19 cellular contexts compared by ENCODE assay signal in the genomic region with DNA sequence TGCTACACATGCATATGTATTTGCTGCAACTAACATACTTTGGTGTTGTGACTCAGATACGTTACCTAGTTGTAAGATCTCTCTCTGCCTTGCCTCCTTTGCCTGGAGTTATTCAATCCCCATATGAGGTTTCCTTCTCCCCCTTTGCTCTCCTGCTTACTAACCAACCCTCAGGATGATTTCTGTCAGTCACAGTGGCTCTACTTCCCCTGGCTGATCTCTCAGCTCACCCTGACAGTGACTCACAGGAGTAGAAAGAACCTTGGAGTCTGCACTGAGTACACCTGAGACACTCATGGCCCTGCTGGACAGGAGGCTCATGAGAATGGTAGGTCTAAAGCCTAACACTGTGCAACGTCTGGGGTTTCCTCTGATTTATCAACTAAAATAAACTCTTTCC.
A peak's percentile ranks its signal among the peaks of the same experiment; 100 is the strongest.
DNase-seq lines count a peak whose midpoint lies in the region; ATAC-seq, FAIRE-seq and TF ChIP-seq lines count a peak whose summit lies in the region.
"Had no signal": no experiment of that assay in that cellular context is flagged by ENCODE, and none has a peak within 500 bp of the region (broad histone marks: within the 10 kb centered on the region; RNA-seq: fewer than 3 reads in every experiment).

No MANE protein-coding gene starts in this region.

- TF ChIP-seq POLR2A in right lobe of liver (IDR thresholded peaks at IDR 0.05): no peak

- H3K27ac ChIP-seq in keratinocyte (ENCODE audit: control insufficient read depth, insufficient read depth, low read length) (no peak overlapping the region), right lobe of liver (no peak overlapping the region)
- H3K27ac ChIP-seq: esophagus muscularis mucosa, left lung, SJSA1, tibial nerve had no signal

- H3K4me3 Mint-ChIP-seq in activated naive CD8-positive, alpha-beta T cell treated with anti-CD3 and anti-CD28 coated beads, Interleukin-2, amount 50 U/mL, for 24 hours: no peak overlapping the region
- H3K4me3 Mint-ChIP-seq: activated CD4-positive, alpha-beta memory T cell treated with anti-CD3 and anti-CD28 coated beads, Interleukin-2, amount 10 ng/mL, durations not matched to agents 7 days and 5 days; CD4-positive, alpha-beta T cell; neural crest cell; stimulated activated naive CD8-positive, alpha-beta T cell treated with anti-CD3 and anti-CD28 coated beads, Interleukin-15, Interleukin-2, amounts not matched to agents 100 ng/mL and 50 ng/mL, for 24 hours; WTC11 had no signal

- no peak for TF ChIP-seq CTCF in keratinocyte (optimal IDR thresholded peaks at IDR 0.05 in 1 of 3, IDR thresholded peaks at IDR 0.05 in 1 of 3, conservative IDR thresholded peaks at IDR 0.05 in 1 of 3; ENCODE audit: extremely low read depth in 1 of 3, insufficient read depth in 2 of 3, low read length in 3 of 3)
- TF ChIP-seq CTCF in right lobe of liver (IDR thresholded peaks at IDR 0.05): no peak

- peak; percentile 36 for ATAC-seq in activated naive CD8-positive, alpha-beta T cell treated with anti-CD3 and anti-CD28 coated beads, Interleukin-2, amount 50 U/mL, for 24 hours
- ATAC-seq in right lobe of liver: no peak
- ATAC-seq in HG03520 (IDR thresholded peaks at IDR 0.05; ENCODE audit: unreplicated experiment): no peak
- ATAC-seq: left lung, WTC11 had no signal

- H3K4me3 ChIP-seq in keratinocyte (ENCODE audit: control insufficient read depth in 2 of 3, extremely low read depth in 1 of 3, insufficient read depth in 2 of 3, low read depth in 1 of 3, low read length in 3 of 3): no peak overlapping the region
- no peak overlapping the region for H3K4me3 ChIP-seq in right lobe of liver
- H3K4me3 ChIP-seq: esophagus muscularis mucosa, HAP-1, left lung, SJSA1, tibial nerve had no signal

- H3K4me2 ChIP-seq in keratinocyte (ENCODE audit: control insufficient read depth, extremely low read depth, insufficient read depth, low read depth, low read length): peak overlapping the region; percentile 50

- no peaks in the 10 kb centered on the region for H3K9me3 Mint-ChIP-seq in activated naive CD8-positive, alpha-beta T cell treated with anti-CD3 and anti-CD28 coated beads, Interleukin-2, amount 50 U/mL, for 24 hours
- H3K9me3 Mint-ChIP-seq: activated CD4-positive, alpha-beta memory T cell treated with anti-CD3 and anti-CD28 coated beads, Interleukin-2, amount 10 ng/mL, durations not matched to agents 7 days and 5 days; CD4-positive, alpha-beta T cell; neural crest cell had no signal

- no peaks in the 10 kb centered on the region for H3K79me2 ChIP-seq in keratinocyte (ENCODE audit: control insufficient read depth, insufficient read depth, low read length)

- dilution Hi-C loops in keratinocyte (cut with MboI; ENCODE audit: extremely low pct_ligation_motif_present, low sequenced_read_pairs): no loop called here

- no peaks in the 10 kb centered on the region for H3K9me3 ChIP-seq in keratinocyte (ENCODE audit: control insufficient read depth, low read depth, low read length)
- H3K9me3 ChIP-seq in right lobe of liver: no peaks in the 10 kb centered on the region
- H3K9me3 ChIP-seq: esophagus muscularis mucosa, HAP-1, left lung, SJSA1 had no signal

- no peaks in the 10 kb centered on the region for H3K36me3 ChIP-seq in keratinocyte (ENCODE audit: control insufficient read depth in 2 of 2, extremely low read depth in 1 of 2, insufficient read depth in 2 of 2, low read length in 2 of 2)
- H3K36me3 ChIP-seq in right lobe of liver: no peaks in the 10 kb centered on the region
- H3K36me3 ChIP-seq: esophagus muscularis mucosa, HAP-1, left lung, SJSA1, tibial nerve had no signal

- no peak overlapping the region for H3K9ac ChIP-seq in keratinocyte (ENCODE audit: control insufficient read depth, extremely low read depth, insufficient read depth, low read length)

- H3K4me1 ChIP-seq in keratinocyte (ENCODE audit: control insufficient read depth, extremely low read depth, insufficient read depth, low read length) (peaks cover 13% of the 10 kb centered on the region), right lobe of liver (no peaks in the 10 kb centered on the region)
- H3K4me1 ChIP-seq: esophagus muscularis mucosa, left lung, SJSA1, tibial nerve had no signal

- H3K36me3 Mint-ChIP-seq in activated naive CD8-positive, alpha-beta T cell treated with anti-CD3 and anti-CD28 coated beads, Interleukin-2, amount 50 U/mL, for 24 hours (ENCODE audit: low read depth): no peaks in the 10 kb centered on the region

- no peak overlapping the region for H3K27ac Mint-ChIP-seq in activated naive CD8-positive, alpha-beta T cell treated with anti-CD3 and anti-CD28 coated beads, Interleukin-2, amount 50 U/mL, for 24 hours
- H3K27ac Mint-ChIP-seq: activated CD4-positive, alpha-beta memory T cell treated with anti-CD3 and anti-CD28 coated beads, Interleukin-2, amount 10 ng/mL, durations not matched to agents 7 days and 5 days; CD4-positive, alpha-beta T cell; stimulated activated naive CD8-positive, alpha-beta T cell treated with anti-CD3 and anti-CD28 coated beads, Interleukin-15, Interleukin-2, amounts not matched to agents 100 ng/mL and 50 ng/mL, for 24 hours; WTC11 had no signal

- 58% methylated on average over 2 of the region's 2 CpGs for WGBS in right lobe of liver (ENCODE audit: insufficient coverage, low coverage, low lambda C conversion rate, missing lambda C conversion rate)

- intact Hi-C loops in right lobe of liver (cut with DNase I): no loop called here

- H3K4me1 Mint-ChIP-seq in activated naive CD8-positive, alpha-beta T cell treated with anti-CD3 and anti-CD28 coated beads, Interleukin-2, amount 50 U/mL, for 24 hours: peaks cover 4% of the 10 kb centered on the region
- H3K4me1 Mint-ChIP-seq: activated CD4-positive, alpha-beta memory T cell treated with anti-CD3 and anti-CD28 coated beads, Interleukin-2, amount 10 ng/mL, durations not matched to agents 7 days and 5 days; neural crest cell had no signal

- peak; percentile 74 for FAIRE-seq in keratinocyte (lab: Jason Lieb, UNC)

- no peaks in the 10 kb centered on the region for H4K20me1 ChIP-seq in keratinocyte (ENCODE audit: control insufficient read depth, extremely low read depth, insufficient read depth, low read length)

- H2AFZ ChIP-seq in keratinocyte (ENCODE audit: control insufficient read depth, low read length): no peak overlapping the region

- H3K27me3 Mint-ChIP-seq in activated naive CD8-positive, alpha-beta T cell treated with anti-CD3 and anti-CD28 coated beads, Interleukin-2, amount 50 U/mL, for 24 hours: no peaks in the 10 kb centered on the region
- H3K27me3 Mint-ChIP-seq: activated CD4-positive, alpha-beta memory T cell treated with anti-CD3 and anti-CD28 coated beads, Interleukin-2, amount 10 ng/mL, durations not matched to agents 7 days and 5 days; CD4-positive, alpha-beta T cell; stimulated activated naive CD8-positive, alpha-beta T cell treated with anti-CD3 and anti-CD28 coated beads, Interleukin-15, Interleukin-2, amounts not matched to agents 100 ng/mL and 50 ng/mL, for 24 hours had no signal

- H3K27me3 ChIP-seq in keratinocyte (ENCODE audit: control insufficient read depth, extremely low read depth, insufficient read depth, low read length): no peaks in the 10 kb centered on the region
- H3K27me3 ChIP-seq in right lobe of liver: no peaks in the 10 kb centered on the region
- H3K27me3 ChIP-seq: esophagus muscularis mucosa, left lung, SJSA1, tibial nerve had no signal

- H3K9me1 ChIP-seq in keratinocyte (ENCODE audit: control insufficient read depth, extremely low read depth, insufficient read depth, low read length): no peaks in the 10 kb centered on the region

- DNase-seq in Daoy (ENCODE audit: low read depth) (peak; percentile 33), M059J (ENCODE audit: low read depth) (peak; percentile 68), keratinocyte (ENCODE audit: low read depth, low spot score) (peak; percentile 30), right lobe of liver (no peak), NCI-H2029 treated with DMSO at 0.1 percent for 48 hours (lab: John Stamatoyannopoulos, UW) (no peak)
- no peak for DNase-seq in activated naive CD8-positive, alpha-beta T cell treated with anti-CD3 and anti-CD28 coated beads, Interleukin-2, amount 50 U/mL, for 24 hours
- no peak for DNase-seq in central memory CD4-positive, alpha-beta T cell
- DNase-seq: activated CD4-positive, alpha-beta memory T cell treated with anti-CD3 and anti-CD28 coated beads, Interleukin-2, amount 10 ng/mL, durations not matched to agents 7 days and 5 days; CD4-positive, alpha-beta T cell; effector CD4-positive, alpha-beta T cell; left lung had no signal

Comparison
In these comparisons a context has a peak if more than half of its experiments do, and no peak if none do; other contexts are left out.
1. DNase-seq: peak in Daoy (single experiment), M059J (single experiment) and keratinocyte (single experiment); none in activated naive CD8-positive, alpha-beta T cell treated with anti-CD3 and anti-CD28 coated beads, Interleukin-2, amount 50 U/mL, for 24 hours (single experiment), right lobe of liver (0 of 3), central memory CD4-positive, alpha-beta T cell (single experiment) and NCI-H2029 treated with DMSO at 0.1 percent for 48 hours (single experiment).